In genomic region chr7:128710391-128710930, GRCh38 we compare ENCODE assay signal across 1 cellular context.
TF ChIP-seq lines count a peak whose summit lies in the region.

No MANE protein-coding gene starts in this region.

TF ChIP-seq in HepG2, 621 proteins besides CTCF, POLR2A, EP300 and RAD21:
- TF ChIP-seq, protein P1, sequence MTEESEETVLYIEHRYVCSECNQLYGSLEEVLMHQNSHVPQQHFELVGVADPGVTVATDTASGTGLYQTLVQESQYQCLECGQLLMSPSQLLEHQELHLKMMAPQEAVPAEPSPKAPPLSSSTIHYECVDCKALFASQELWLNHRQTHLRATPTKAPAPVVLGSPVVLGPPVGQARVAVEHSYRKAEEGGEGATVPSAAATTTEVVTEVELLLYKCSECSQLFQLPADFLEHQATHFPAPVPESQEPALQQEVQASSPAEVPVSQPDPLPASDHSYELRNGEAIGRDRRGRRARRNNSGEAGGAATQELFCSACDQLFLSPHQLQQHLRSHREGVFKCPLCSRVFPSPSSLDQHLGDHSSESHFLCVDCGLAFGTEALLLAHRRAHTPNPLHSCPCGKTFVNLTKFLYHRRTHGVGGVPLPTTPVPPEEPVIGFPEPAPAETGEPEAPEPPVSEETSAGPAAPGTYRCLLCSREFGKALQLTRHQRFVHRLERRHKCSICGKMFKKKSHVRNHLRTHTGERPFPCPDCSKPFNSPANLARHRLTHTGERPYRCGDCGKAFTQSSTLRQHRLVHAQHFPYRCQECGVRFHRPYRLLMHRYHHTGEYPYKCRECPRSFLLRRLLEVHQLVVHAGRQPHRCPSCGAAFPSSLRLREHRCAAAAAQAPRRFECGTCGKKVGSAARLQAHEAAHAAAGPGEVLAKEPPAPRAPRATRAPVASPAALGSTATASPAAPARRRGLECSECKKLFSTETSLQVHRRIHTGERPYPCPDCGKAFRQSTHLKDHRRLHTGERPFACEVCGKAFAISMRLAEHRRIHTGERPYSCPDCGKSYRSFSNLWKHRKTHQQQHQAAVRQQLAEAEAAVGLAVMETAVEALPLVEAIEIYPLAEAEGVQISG (CRISPR knock-in tag; IDR thresholded peaks at IDR 0.05) = no peak
- TF ChIP-seq RBM22 (optimal IDR thresholded peaks at IDR 0.05; ENCODE audit: low read length) (no peak), ATF7 (IDR thresholded peaks at IDR 0.05) (peak; percentile 19; the same call in 1 of the 2 replicates), ATF7 (CRISPR knock-in tag; IDR thresholded peaks at IDR 0.05) (no peak), CEBPB (IDR thresholded peaks at IDR 0.05; ENCODE audit: borderline replicate concordance, low read depth, low read length) (0 out of 2 replicates have a peak, but pooled peaks have one; percentile 31), MAFK (conservative IDR thresholded peaks at IDR 0.05 in 1 of 2, IDR thresholded peaks at IDR 0.05 in 1 of 2; ENCODE audit: low read length in 2 of 2) (peak in 1 of 2 experiments; percentile 25; a peak in 1 of 4 replicates), POGZ (CRISPR knock-in tag; IDR thresholded peaks at IDR 0.05) (no peak)
TF ChIP-seq in HepG2: peak in this region for 3.
